9 cellular contexts compared by ENCODE assay signal in genomic region chr12:12975322-12976077, GRCh38. TPM values are rescaled to one million over a fixed set of nuclear protein-coding genes. Genes with fewer than 3 reads are reported as not detected.
DNase-seq lines count a peak whose midpoint lies in the region; ATAC-seq and TF ChIP-seq lines count a peak whose summit lies in the region.
"Had no signal": no experiment of that assay in that cellular context is flagged by ENCODE, and none has a peak within 500 bp of the region (broad histone marks: within the 10 kb centered on the region; RNA-seq: fewer than 3 reads in every experiment).

No MANE protein-coding gene starts in this region.

- in situ Hi-C loops in astrocyte of the spinal cord (cut with HindIII; ENCODE audit: low sequenced_read_pairs) = no loop called here

- peak; percentile 73 for TF ChIP-seq CTCF in astrocyte of the spinal cord (IDR thresholded peaks at IDR 0.05; ENCODE audit: low read depth, low read length)
- TF ChIP-seq CTCF in left lung (IDR thresholded peaks at IDR 0.05) = peak in 1 of 2 donors; percentile 23

- H3K4me1 ChIP-seq in left lung = peaks cover 5 to 28% of the 10 kb centered on the region in 2 donors

- ATAC-seq in left lung (peak; percentile 68), GM19397 (IDR thresholded peaks at IDR 0.05; ENCODE audit: unreplicated experiment) (no peak)

- H3K36me3 ChIP-seq in left lung = peaks cover 0 to 59% of the 10 kb centered on the region in 2 donors

- H3K27me3 ChIP-seq in left lung = no peaks in the 10 kb centered on the region
- H3K27me3 ChIP-seq: neutrophil had no signal

- H3K4me3 ChIP-seq in astrocyte of the spinal cord (ENCODE audit: low read depth, low read length) (no peak overlapping the region), left lung (no peak overlapping the region)

- intact Hi-C loops in left lung (cut with DNase I) = no loop called here

- DNase-seq in Daoy (ENCODE audit: low read depth) (peak; percentile 78), LHCN-M2 (ENCODE audit: low read depth) (peak; percentile 40), astrocyte of the spinal cord (ENCODE audit: low read depth, low spot score) (peak; percentile 62), left lung (no peak), cortex of kidney (lab: John Stamatoyannopoulos, UW) (no peak), OCI-M2 (lab: John Stamatoyannopoulos, UW; ENCODE audit: unreplicated experiment) (no peak), GM19240 (ENCODE audit: insufficient read length, low spot score) (no peak)

- peaks cover 0 to 13% of the 10 kb centered on the region in 2 donors for H3K9me3 ChIP-seq in left lung
- H3K9me3 ChIP-seq: neutrophil had no signal

- H3K27ac ChIP-seq in left lung = peak overlapping the region; percentile 55 to 66
- H3K27ac ChIP-seq: neutrophil had no signal

RNA-seq across cellular contexts. Expression of gene GPRC5D, which starts 23.5 kb away (rescaled TPM):
- total RNA-seq in Daoy (2014; rRNA removed; shearing (Covaris generic)) = not detected in 2 replicates
- total RNA-seq in LHCN-M2 (2014; rRNA removed) (not detected in 2 replicates), left lung (not detected)
- not detected for polyA plus RNA-seq in LHCN-M2 (2012)

RNA-seq across cellular contexts. Expression of gene HEBP1, which starts 24.6 kb away (rescaled TPM):
- 0.83 and 6.1 TPM in 2 replicates for total RNA-seq in Daoy (2014; rRNA removed; shearing (Covaris generic))
- total RNA-seq in LHCN-M2 (2014; rRNA removed) (7.7 and 8.0 TPM in 2 replicates), left lung (10 to 100 TPM; 79.5 to 81.1 TPM)
- 72.8 TPM for polyA plus RNA-seq in LHCN-M2 (2012)

Comparison
In these comparisons a context has a peak if more than half of its experiments do, and no peak if none do; other contexts are left out.
1. DNase-seq: peak in Daoy (single experiment), LHCN-M2 (single experiment) and astrocyte of the spinal cord (single experiment); none in left lung (0 of 2), cortex of kidney (single experiment), OCI-M2 (single experiment) and GM19240 (single experiment).